ENCODE assay signal across 15 cellular contexts in the genomic region with DNA sequence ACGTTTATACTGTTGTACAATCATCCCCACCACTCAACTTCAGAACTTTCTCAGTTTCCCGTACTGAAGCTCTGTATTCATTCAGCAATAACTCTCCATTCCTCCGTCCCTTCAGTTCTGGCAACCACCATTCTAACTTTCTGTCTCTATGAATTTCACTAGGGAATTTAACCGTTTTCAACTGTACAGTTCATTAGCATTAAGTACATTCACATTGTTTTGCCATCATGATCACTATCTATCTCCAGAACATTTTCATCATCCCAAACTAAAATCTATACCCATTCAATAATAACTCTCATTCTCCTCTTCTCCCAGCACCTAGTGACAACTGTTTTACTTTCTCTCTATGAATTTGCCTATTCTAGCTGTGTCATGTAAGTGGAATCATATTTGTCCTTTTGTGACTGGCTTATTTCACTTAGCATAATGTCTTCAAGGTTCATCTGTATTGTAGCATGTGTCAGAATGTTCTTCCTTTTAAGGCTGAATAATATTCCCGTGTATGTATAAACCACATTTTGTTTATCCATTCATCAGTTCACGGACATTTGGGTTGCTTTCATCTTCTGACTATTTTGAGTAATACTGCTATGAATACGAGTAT.
"Had no signal": no experiment of that assay in that cellular context is flagged by ENCODE, and none has a peak within 500 bp of the region (broad histone marks: within the 10 kb centered on the region; RNA-seq: fewer than 3 reads in every experiment).

No MANE protein-coding gene starts in this region.

- ATAC-seq: heart right ventricle; left lung; sciatic nerve; stimulated activated naive B cell treated with anti-CD40 and anti-IgM and Interleukin-4, amounts not matched to agents 10 μg/mL and 1 μg/mL and 100 μg/mL, for 72 hours had no signal

- H3K27ac ChIP-seq: heart right ventricle, ovary, thyroid gland had no signal

- DNase-seq: activated CD4-positive, alpha-beta T cell treated with anti-CD3 and anti-CD28 coated beads for 1 hour; activated CD4-positive, alpha-beta T cell treated with anti-CD3 and anti-CD28 coated beads, Interleukin-2, amount 50 U/mL, for 48 hours; activated gamma-delta T cell treated with Interleukin-2 at 50 U/mL for 16 hours; activated naive CD8-positive, alpha-beta T cell treated with anti-CD3 and anti-CD28 coated beads, Interleukin-2, amount 10 ng/mL, durations not matched to agents 7 days and 5 days; caudate nucleus; heart right ventricle; left lung; midbrain; ovary; stimulated activated CD4-positive, alpha-beta T cell treated with anti-CD3 and anti-CD28 coated beads, Interleukin-4, amount 100 ng/mL, for 4 hours; stimulated activated naive B cell treated with anti-CD40 and anti-IgM and Interleukin-4, amounts not matched to agents 10 μg/mL and 1 μg/mL and 100 μg/mL, for 72 hours; T-helper 1 cell; T1000; thyroid gland had no signal

- H3K36me3 ChIP-seq: ovary had no signal

- H3K4me3 ChIP-seq: heart right ventricle, left lung, ovary, thyroid gland had no signal

- H3K27me3 ChIP-seq: heart right ventricle, left lung, ovary, thyroid gland had no signal

- H3K4me1 ChIP-seq: thyroid gland had no signal

- H3K9me3 ChIP-seq: heart right ventricle, left lung, ovary, thyroid gland had no signal
